Comparison of ENCODE assay signal across 34 cellular contexts in the genomic region with DNA sequence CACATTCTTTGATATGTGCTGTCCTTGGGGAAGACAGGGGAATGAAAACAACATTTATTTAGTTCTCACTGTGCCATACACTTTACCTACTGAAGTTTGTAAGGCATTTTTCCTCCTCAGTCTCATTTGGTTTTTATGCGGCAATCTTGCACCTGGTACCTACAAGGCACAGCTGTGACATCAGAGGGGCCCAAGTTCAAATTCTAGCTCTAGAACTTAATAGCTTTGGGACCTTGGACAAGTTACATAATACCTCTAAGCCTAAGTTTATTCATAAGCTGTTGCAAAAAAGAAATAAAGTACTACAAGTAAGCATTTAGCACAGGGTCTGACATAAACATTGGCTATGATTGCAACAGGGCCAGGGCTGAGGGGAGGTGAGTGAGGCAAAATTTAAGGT.
"Had no signal": no experiment of that assay in that cellular context is flagged by ENCODE, and none has a peak within 500 bp of the region (broad histone marks: within the 10 kb centered on the region; RNA-seq: fewer than 3 reads in every experiment).

No MANE protein-coding gene starts in this region.

- H3K36me3 ChIP-seq: MG63 had no signal

- DNase-seq: Karpas-422, Kasumi-1, MG63, MM.1S, NCI-H1048, NCI-H1092, NCI-H1092 treated with DMSO at 0.1 percent for 48 hours, NCI-H1105, NCI-H1105 treated with DMSO at 0.1 percent for 48 hours, NCI-H1417, NCI-H1417 treated with DMSO at 0.1 percent for 48 hours, NCI-H1436, NCI-H1436 treated with DMSO at 0.1 percent for 48 hours, NCI-H146, NCI-H1694, NCI-H1694 treated with DMSO at 0.1 percent for 48 hours, NCI-H187, NCI-H187 treated with DMSO at 0.1 percent for 48 hours, NCI-H1930, NCI-H2029, NCI-H2029 treated with DMSO at 0.1 percent for 48 hours, NCI-H2081, NCI-H2081 treated with DMSO at 0.1 percent for 48 hours, NCI-H2107, NCI-H2171, NCI-H2171 treated with DMSO at 0.1 percent for 48 hours, NCI-H2227 treated with DMSO at 0.1 percent for 48 hours, NCI-H226, NCI-H345, NCI-H446, NCI-H446 treated with DMSO at 0.1 percent for 48 hours, NCI-H510A, NCI-H510A treated with DMSO at 0.1 percent for 48 hours, NCI-H524 had no signal

- H3K4me3 ChIP-seq: MG63 had no signal
